ENCODE assay signal across 8 cellular contexts in the genomic region with DNA sequence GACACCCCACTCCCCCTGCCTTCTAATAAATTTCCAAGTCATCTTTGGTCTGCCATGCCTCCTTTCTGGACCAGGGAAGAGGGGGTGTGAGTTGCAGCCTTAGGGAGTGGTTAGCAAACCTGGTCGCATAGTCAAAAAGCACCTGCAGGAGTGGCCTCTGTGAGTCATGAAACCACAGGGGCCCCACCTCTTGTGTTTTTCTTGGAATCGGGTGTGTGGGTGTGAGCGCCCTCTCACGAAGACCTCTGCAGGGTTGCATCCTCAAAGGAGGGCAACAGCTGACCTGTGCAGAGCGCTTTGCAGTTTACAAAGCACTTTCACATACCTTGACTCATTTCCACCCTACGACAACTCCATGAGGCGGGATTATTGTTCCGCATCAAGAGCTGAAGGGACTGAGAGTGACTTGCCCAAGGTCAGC. TPM values are rescaled to one million over a fixed set of nuclear protein-coding genes. Genes with fewer than 3 reads are reported as not detected.
DNase-seq lines count a peak whose midpoint lies in the region; ATAC-seq, FAIRE-seq and TF ChIP-seq lines count a peak whose summit lies in the region.

No MANE protein-coding gene starts in this region.

- SMC1A ChIA-PET in GM12878 (lab: Charles Lee; ENCODE audit: uncharacterized antibody, unreplicated experiment), result interaction anchor here (0.9 kb wide), 1 partner anchor 42 kb away, joined by 3 read pairs; no protein-coding TSS in a partner anchor

- H3K4me3 Mint-ChIP-seq in T-helper 17 cell, result peak overlapping the region; percentile 65
- H3K4me3 Mint-ChIP-seq in Caco-2 (ENCODE audit: unreplicated experiment), result no peak overlapping the region

- TF ChIP-seq CTCF in GM12878 (IDR thresholded peaks at IDR 0.05 in 2 of 3, conservative IDR thresholded peaks at IDR 0.05 in 1 of 3; ENCODE audit: control insufficient read depth in 2 of 3, extremely low read depth in 1 of 3, insufficient read depth in 1 of 3, low read depth in 3 of 3, low read length in 3 of 3), result no peak
- no peak for TF ChIP-seq CTCF in Caco-2 (IDR thresholded peaks at IDR 0.05; ENCODE audit: insufficient read depth in 1 of 2, low read depth in 1 of 2, low read length in 1 of 2, severe bottlenecking in 1 of 2, unreplicated experiment in 1 of 2)

- H3K4me1 ChIP-seq in GM12878 (ENCODE audit: control insufficient read depth, insufficient read depth, low read length) (peaks cover 7% of the 10 kb centered on the region; the same call in 1 of the 2 replicates), Caco-2 (peaks cover 10% of the 10 kb centered on the region; the same call in 1 of the 2 replicates)

- H3K9me3 Mint-ChIP-seq in Caco-2 (ENCODE audit: unreplicated experiment), result peaks cover 18% of the 10 kb centered on the region

- CTCF ChIA-PET in GM12878 (lab: Yijun Ruan, JAX) (interaction anchor here (0.5 kb wide), 1 partner anchor 1951 kb away, joined by 4 read pairs; no protein-coding TSS in a partner anchor), Caco-2 (lab: Charles Lee) (no interaction called here)

- H3K4me3 ChIP-seq in GM12878, result no peak overlapping the region
- no peak overlapping the region for H3K4me3 ChIP-seq in Caco-2 (ENCODE audit: low read depth, low read length)

- RAD21 ChIA-PET in GM12878 (lab: Charles Lee; ENCODE audit: unreplicated experiment), result interaction anchor here (0.7 kb wide), 1 partner anchor 316 kb away, joined by 3 read pairs; no protein-coding TSS in a partner anchor

- POLR2A ChIA-PET in GM12878 (lab: Charles Lee), result no interaction called here
- POLR2A ChIA-PET in Caco-2 (lab: Charles Lee), result no interaction called here

- H3K79me2 ChIP-seq in GM12878 (ENCODE audit: control insufficient read depth, insufficient read depth, low read length), result no peaks in the 10 kb centered on the region

- no peak for TF ChIP-seq EP300 in GM12878 (IDR thresholded peaks at IDR 0.05; ENCODE audit: borderline replicate concordance in 1 of 2, control insufficient read depth in 1 of 2, low read depth in 2 of 2, low read length in 2 of 2)

- no peak overlapping the region for H3K27ac ChIP-seq in GM12878 (ENCODE audit: control insufficient read depth, insufficient read depth)

- DNase-seq in T-helper 17 cell, result peak; percentile 14 to 55 (median 51)
- DNase-seq in GM12878 (ENCODE audit: low read depth, low spot score), result no peak
- peak; percentile 41 to 62 for DNase-seq in stimulated activated CD8-positive, alpha-beta memory T cell treated with anti-CD3 and anti-CD28 coated beads, Interleukin-4, amount 100 ng/mL, for 1 hour (ENCODE audit: low read depth in 2 of 2, low spot score in 1 of 2)
- DNase-seq in Kasumi-1 (lab: John Stamatoyannopoulos, UW), result no peak
- no peak for DNase-seq in NOMO-1 treated with dmso at 0.1 percent for 144 hours (lab: John Stamatoyannopoulos, UW; ENCODE audit: unreplicated experiment)
- DNase-seq in NCI-H128 (lab: John Stamatoyannopoulos, UW; ENCODE audit: unreplicated experiment), result no peak
- DNase-seq in Caco-2, result no peak

- H3K27ac Mint-ChIP-seq in T-helper 17 cell (peak overlapping the region; percentile 82), Caco-2 (ENCODE audit: unreplicated experiment) (no peak overlapping the region)

- H3K36me3 ChIP-seq in GM12878 (ENCODE audit: control insufficient read depth in 2 of 2, insufficient read depth in 2 of 2, low read length in 1 of 2), result no peaks in the 10 kb centered on the region
- H3K36me3 ChIP-seq in Caco-2 (ENCODE audit: control insufficient read depth, insufficient read depth, low read length), result no peaks in the 10 kb centered on the region

- no peaks in the 10 kb centered on the region for H4K20me1 ChIP-seq in GM12878 (ENCODE audit: control insufficient read depth, insufficient read depth)

- H3K36me3 Mint-ChIP-seq in T-helper 17 cell (ENCODE audit: low read depth), result no peaks in the 10 kb centered on the region
- peaks cover 7% of the 10 kb centered on the region for H3K36me3 Mint-ChIP-seq in Caco-2 (ENCODE audit: insufficient read depth, unreplicated experiment)

- ATAC-seq in GM21717 (IDR thresholded peaks at IDR 0.05; ENCODE audit: unreplicated experiment) (peak; percentile 75), T-helper 17 cell (peak; percentile 95), GM12878 (peak; percentile 36)

- H3K9me3 ChIP-seq in T-helper 17 cell (ENCODE audit: control insufficient read depth, low read length, poor library complexity, severe bottlenecking), result no peaks in the 10 kb centered on the region
- H3K9me3 ChIP-seq in GM12878 (replicated peaks; ENCODE audit: control insufficient read depth, insufficient read depth, low read length), result no peaks in the 10 kb centered on the region; the same call in 1 of the 3 replicates
- no peaks in the 10 kb centered on the region for H3K9me3 ChIP-seq in Caco-2

- H3K27me3 ChIP-seq in GM12878 (replicated peaks in 1 of 2; ENCODE audit: control insufficient read depth in 2 of 2, insufficient read depth in 2 of 2, low read length in 1 of 2) (peaks cover 4 to 10% of the 10 kb centered on the region in 2 experiments), Caco-2 (replicated peaks; ENCODE audit: control insufficient read depth, insufficient read depth, low read length) (no peaks in the 10 kb centered on the region; the same call in 1 of the 2 replicates)

- TF ChIP-seq POLR2A in GM12878 (IDR thresholded peaks at IDR 0.05; ENCODE audit: low read depth, low read length), result no peak

- intact Hi-C loops in GM12878 (cut with micrococcal nuclease; ENCODE audit: unreplicated experiment) (no loop called here), Caco-2 (cut with micrococcal nuclease; ENCODE audit: unreplicated experiment) (no loop called here)

- H3K4me1 Mint-ChIP-seq in T-helper 17 cell (peaks cover 40% of the 10 kb centered on the region), Caco-2 (ENCODE audit: low read depth, unreplicated experiment) (peaks cover 7% of the 10 kb centered on the region)

- no peak overlapping the region for H3K9ac ChIP-seq in GM12878 (ENCODE audit: control insufficient read depth, insufficient read depth, low read length)

- 4% methylated on average over 8 of the region's 8 CpGs for WGBS in GM12878 (ENCODE audit: insufficient coverage, insufficient replicate concordance, low lambda C conversion rate, missing lambda C conversion rate)

- no peak overlapping the region for H3K4me2 ChIP-seq in GM12878 (ENCODE audit: control insufficient read depth, insufficient read depth)

- FAIRE-seq in GM12878 (lab: Jason Lieb, UNC), result no peak

- no peaks in the 10 kb centered on the region for H3K27me3 Mint-ChIP-seq in T-helper 17 cell
- H3K27me3 Mint-ChIP-seq in Caco-2 (ENCODE audit: insufficient read depth, unreplicated experiment), result peaks cover 2% of the 10 kb centered on the region

- in situ Hi-C loops in GM12878 (cut with MboI), result no loop called here

- TF ChIP-seq RAD21 in GM12878 (IDR thresholded peaks at IDR 0.05; ENCODE audit: insufficient read depth, low read depth, low read length), result no peak

- BruUV-seq in GM12878 (replicated peaks; lab: Mats Ljungman, UMichigan) (no TSS peak), Caco-2 (replicated peaks; lab: Mats Ljungman, UMichigan) (no TSS peak)

- H2AFZ ChIP-seq in GM12878 (ENCODE audit: control insufficient read depth, low read depth, low read length), result no peak overlapping the region

TF ChIP-seq in GM12878, 131 proteins besides CTCF, POLR2A, EP300 and RAD21 (continues in another document):
- TF ChIP-seq, protein P1, sequence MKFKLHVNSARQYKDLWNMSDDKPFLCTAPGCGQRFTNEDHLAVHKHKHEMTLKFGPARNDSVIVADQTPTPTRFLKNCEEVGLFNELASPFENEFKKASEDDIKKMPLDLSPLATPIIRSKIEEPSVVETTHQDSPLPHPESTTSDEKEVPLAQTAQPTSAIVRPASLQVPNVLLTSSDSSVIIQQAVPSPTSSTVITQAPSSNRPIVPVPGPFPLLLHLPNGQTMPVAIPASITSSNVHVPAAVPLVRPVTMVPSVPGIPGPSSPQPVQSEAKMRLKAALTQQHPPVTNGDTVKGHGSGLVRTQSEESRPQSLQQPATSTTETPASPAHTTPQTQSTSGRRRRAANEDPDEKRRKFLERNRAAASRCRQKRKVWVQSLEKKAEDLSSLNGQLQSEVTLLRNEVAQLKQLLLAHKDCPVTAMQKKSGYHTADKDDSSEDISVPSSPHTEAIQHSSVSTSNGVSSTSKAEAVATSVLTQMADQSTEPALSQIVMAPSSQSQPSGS (IDR thresholded peaks at IDR 0.05; ENCODE audit: low read length), result 0 out of 2 replicates have a peak, but pooled peaks have one; percentile 33
- TF ChIP-seq PAX5 (IDR thresholded peaks at IDR 0.05; ENCODE audit: borderline replicate concordance, low read depth, low read length) (0 out of 2 replicates have a peak, but pooled peaks have one; percentile 36), JUNB (IDR thresholded peaks at IDR 0.05) (peak; percentile 85)

RNA-seq across cellular contexts. Expression of a gene that starts 36.8 kb away (rescaled TPM):
- total RNA-seq in T-helper 17 cell (not detected), GM12878 (2014; rRNA removed) (not detected in 2 replicates), GM12878 (2014; rRNA removed; fragmentation: Illumina TruSeq; extraction: Trizol) (not detected in 2 replicates), GM12878 (2021) (not detected in 2 replicates), Caco-2 (2022) (not detected in 2 replicates)
- total RNA-seq in GM12878 (2013; cell fraction: nucleolus; rRNA removed), result not detected in 2 replicates
- not detected for polyA plus RNA-seq in GM12878 (2011; ENCODE audit: low read depth)
- polyA plus RNA-seq in GM12878 (2011; rRNA removed) (not detected in 2 replicates), GM12878 (2014; fragmentation: Illumina TruSeq; extraction: Trizol) (not detected in 2 replicates), GM12878 (2014; fragmentation: Nextera tagmentation; extraction: Ambion mirVana) (not detected), GM12878 (2014; rRNA removed) (not detected in 2 replicates), GM12878 (2016; fragmentation: Nextera tagmentation; extraction: Ambion mirVana) (not detected)
- polyA plus RNA-seq in GM12878 (2011; cell fraction: cytosol; rRNA removed), result not detected in 2 replicates
- not detected in 2 replicates for polyA plus RNA-seq in GM12878 (2011; cell fraction: nucleus; rRNA removed)
- polyA plus RNA-seq in GM12878 (2012), result not detected in 2 replicates
- not detected in 2 replicates for polyA minus RNA-seq in GM12878 (2011; rRNA and poly(A)+ RNA removed)
- not detected in 2 replicates for polyA minus RNA-seq in GM12878 (2011; cell fraction: cytosol; rRNA and poly(A)+ RNA removed)
- not detected in 2 replicates for polyA minus RNA-seq in GM12878 (2011; cell fraction: nucleus; rRNA and poly(A)+ RNA removed)

Comparison
In these comparisons a context has a peak if more than half of its experiments do, and no peak if none do; other contexts are left out.
1. ATAC-seq: peak in every context shown above with its lines; median percentile 95 in T-helper 17 cell; 75 in GM21717; 36 in GM12878.
2. DNase-seq: peak in T-helper 17 cell (3 of 3) and stimulated activated CD8-positive, alpha-beta memory T cell treated with anti-CD3 and anti-CD28 coated beads, Interleukin-4, amount 100 ng/mL, for 1 hour (2 of 2); none in GM12878 (single experiment), Kasumi-1 (0 of 2), NOMO-1 treated with dmso at 0.1 percent for 144 hours (single experiment), NCI-H128 (single experiment) and Caco-2 (0 of 2).